2 cellular contexts compared by ENCODE assay signal in genomic region chr16:630815-631405, GRCh38.
TF ChIP-seq lines count a peak whose summit lies in the region.

Gene WFIKKN1 (plus strand): TSS chr16:630985. CDS start chr16:631254, 269 bp downstream.

TF ChIP-seq in IMR-90, 13 proteins besides CTCF, POLR2A, EP300 and RAD21:
- TF ChIP-seq BHLHE40 (IDR thresholded peaks at IDR 0.05; ENCODE audit: low read depth, low read length) (no peak), SMC3 (IDR thresholded peaks at IDR 0.05; ENCODE audit: low read depth, low read length) (no peak)

TF ChIP-seq in H1, 55 proteins besides CTCF, POLR2A, EP300 and RAD21:
- peak in 1 of 2 experiments; percentile 53; a peak in 1 of 4 replicates for TF ChIP-seq SIN3A (conservative IDR thresholded peaks at IDR 0.05 in 1 of 2, IDR thresholded peaks at IDR 0.05 in 1 of 2; ENCODE audit: low read depth in 1 of 2, low read length in 2 of 2)
- TF ChIP-seq KDM4A (IDR thresholded peaks at IDR 0.05; ENCODE audit: low read depth, low read length, severe bottlenecking), result peak; percentile 57
- no peak for TF ChIP-seq ATF3 (IDR thresholded peaks at IDR 0.05; ENCODE audit: insufficient read depth, low read depth, low read length)
- TF ChIP-seq SIX5 (IDR thresholded peaks at IDR 0.05; ENCODE audit: low read depth, low read length), result peak; percentile 9; the same call in 1 of the 2 replicates
TF ChIP-seq in H1: peak in this region for 3.
